ENCODE assay signal across 1 cellular context in the genomic region with DNA sequence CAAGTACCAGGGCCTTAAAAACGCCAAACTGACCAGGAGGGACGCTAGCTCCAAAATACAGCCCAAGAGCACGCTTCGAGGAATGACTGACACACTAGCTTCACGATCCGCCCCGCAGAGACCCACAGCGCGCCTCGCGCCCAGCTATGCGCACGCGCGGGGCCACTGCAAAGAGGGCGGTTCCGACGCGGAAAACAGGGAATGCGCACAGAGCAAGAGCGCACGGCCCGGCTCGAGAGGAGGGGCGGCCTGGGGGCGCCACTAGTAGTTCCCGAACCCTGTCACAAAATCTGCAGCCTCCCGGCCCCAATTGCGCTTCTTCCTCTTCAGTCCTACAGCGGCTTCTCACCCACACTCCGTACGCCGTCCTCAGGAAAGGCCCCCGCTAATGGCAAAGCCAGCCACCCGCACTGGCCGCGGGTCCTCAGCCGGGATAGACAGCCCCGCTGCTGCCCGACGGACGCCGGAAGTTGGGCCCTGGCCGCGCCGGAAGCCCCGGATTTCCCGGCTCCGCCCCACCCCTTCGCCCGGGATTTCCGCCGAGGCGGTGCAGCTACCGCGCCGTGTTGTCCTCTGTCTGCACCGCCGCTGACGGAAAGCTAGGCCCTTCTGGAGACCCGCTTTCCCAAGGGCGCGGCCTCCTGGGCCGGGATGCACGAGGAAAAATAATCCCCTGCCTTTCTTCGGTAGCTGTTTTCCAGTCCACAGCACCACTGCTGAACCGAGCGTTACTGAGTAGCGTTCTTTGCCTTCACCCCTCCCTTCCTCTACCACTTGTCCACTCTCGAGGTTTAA.
TF ChIP-seq lines count a peak whose summit lies in the region.

A gene with protein sequence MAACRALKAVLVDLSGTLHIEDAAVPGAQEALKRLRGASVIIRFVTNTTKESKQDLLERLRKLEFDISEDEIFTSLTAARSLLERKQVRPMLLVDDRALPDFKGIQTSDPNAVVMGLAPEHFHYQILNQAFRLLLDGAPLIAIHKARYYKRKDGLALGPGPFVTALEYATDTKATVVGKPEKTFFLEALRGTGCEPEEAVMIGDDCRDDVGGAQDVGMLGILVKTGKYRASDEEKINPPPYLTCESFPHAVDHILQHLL (minus strand): TSS at position 472 of the 795 bp plus-strand sequence. CDS start 14,061 bp downstream, outside the sequence.

TF ChIP-seq in K562, 482 proteins besides CTCF, POLR2A, EP300 and RAD21 (continued from another document):
- no peak for TF ChIP-seq ZMIZ1 (IDR thresholded peaks at IDR 0.05; ENCODE audit: low read depth in 2 of 2, low read length in 2 of 2)
- no peak for TF ChIP-seq SRSF9 (IDR thresholded peaks at IDR 0.05; ENCODE audit: borderline replicate concordance, low read depth, low read length)
- TF ChIP-seq PML (IDR thresholded peaks at IDR 0.05; ENCODE audit: low read length) = peak; percentile 46; the same call in 1 of the 2 replicates
- TF ChIP-seq PHTF2 (CRISPR knock-in tag; IDR thresholded peaks at IDR 0.05) = no peak
- no peak for TF ChIP-seq BRD4 (IDR thresholded peaks at IDR 0.05)
- no peak for TF ChIP-seq PHB (CRISPR knock-in tag; IDR thresholded peaks at IDR 0.05)
- no peak for TF ChIP-seq ZFP36 (IDR thresholded peaks at IDR 0.05; ENCODE audit: low read depth, low read length, partially characterized antibody)
- TF ChIP-seq POLR2G (IDR thresholded peaks at IDR 0.05; ENCODE audit: low read depth, low read length) = peak; percentile 91
- no peak for TF ChIP-seq USF1 (CRISPR knock-in tag; IDR thresholded peaks at IDR 0.05)
- TF ChIP-seq, protein P1, sequence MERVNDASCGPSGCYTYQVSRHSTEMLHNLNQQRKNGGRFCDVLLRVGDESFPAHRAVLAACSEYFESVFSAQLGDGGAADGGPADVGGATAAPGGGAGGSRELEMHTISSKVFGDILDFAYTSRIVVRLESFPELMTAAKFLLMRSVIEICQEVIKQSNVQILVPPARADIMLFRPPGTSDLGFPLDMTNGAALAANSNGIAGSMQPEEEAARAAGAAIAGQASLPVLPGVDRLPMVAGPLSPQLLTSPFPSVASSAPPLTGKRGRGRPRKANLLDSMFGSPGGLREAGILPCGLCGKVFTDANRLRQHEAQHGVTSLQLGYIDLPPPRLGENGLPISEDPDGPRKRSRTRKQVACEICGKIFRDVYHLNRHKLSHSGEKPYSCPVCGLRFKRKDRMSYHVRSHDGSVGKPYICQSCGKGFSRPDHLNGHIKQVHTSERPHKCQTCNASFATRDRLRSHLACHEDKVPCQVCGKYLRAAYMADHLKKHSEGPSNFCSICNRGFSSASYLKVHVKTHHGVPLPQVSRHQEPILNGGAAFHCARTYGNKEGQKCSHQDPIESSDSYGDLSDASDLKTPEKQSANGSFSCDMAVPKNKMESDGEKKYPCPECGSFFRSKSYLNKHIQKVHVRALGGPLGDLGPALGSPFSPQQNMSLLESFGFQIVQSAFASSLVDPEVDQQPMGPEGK (CRISPR knock-in tag; IDR thresholded peaks at IDR 0.05; ENCODE audit: borderline replicate concordance) = no peak
- no peak for TF ChIP-seq SIX5 (IDR thresholded peaks at IDR 0.05; ENCODE audit: borderline replicate concordance in 1 of 2, insufficient read depth in 1 of 2, low read depth in 1 of 2, low read length in 2 of 2)
- TF ChIP-seq PCBP1 (IDR thresholded peaks at IDR 0.05; ENCODE audit: low read depth, low read length, poor library complexity, severe bottlenecking) = peak; percentile 42
- TF ChIP-seq FOXA3 (CRISPR knock-in tag; conservative IDR thresholded peaks at IDR 0.05 in 1 of 2, IDR thresholded peaks at IDR 0.05 in 1 of 2) = peak in 1 of 2 experiments; percentile 37; a peak in 1 of 4 replicates
- no peak for TF ChIP-seq ZNF586 (CRISPR knock-in tag; conservative IDR thresholded peaks at IDR 0.05)
- no peak for TF ChIP-seq ZNF668 (CRISPR knock-in tag; IDR thresholded peaks at IDR 0.05)
- no peak for TF ChIP-seq ZSCAN29 (IDR thresholded peaks at IDR 0.05)
- peak; percentile 86 for TF ChIP-seq SUPT5H (IDR thresholded peaks at IDR 0.05)
- peak; percentile 23; the same call in 1 of the 2 replicates for TF ChIP-seq SIN3B (IDR thresholded peaks at IDR 0.05; ENCODE audit: low read depth)
- TF ChIP-seq NR2C1 (IDR thresholded peaks at IDR 0.05) = no peak
- no peak for TF ChIP-seq NR2C1 (tag; IDR thresholded peaks at IDR 0.05)
- no peak for TF ChIP-seq RBM17 (IDR thresholded peaks at IDR 0.05; ENCODE audit: borderline replicate concordance, low read depth, low read length)
- no peak for TF ChIP-seq MAFG (tag; conservative IDR thresholded peaks at IDR 0.05)
- no peak for TF ChIP-seq TRIM28 (IDR thresholded peaks at IDR 0.05)
- no peak for TF ChIP-seq CBX5 (IDR thresholded peaks at IDR 0.05; ENCODE audit: borderline replicate concordance, low read depth)
- TF ChIP-seq ZNF696 (CRISPR knock-in tag; conservative IDR thresholded peaks at IDR 0.05) = no peak
- peak; percentile 70 for TF ChIP-seq ETV1 (tag; conservative IDR thresholded peaks at IDR 0.05; ENCODE audit: low read depth)
- TF ChIP-seq, protein P2, sequence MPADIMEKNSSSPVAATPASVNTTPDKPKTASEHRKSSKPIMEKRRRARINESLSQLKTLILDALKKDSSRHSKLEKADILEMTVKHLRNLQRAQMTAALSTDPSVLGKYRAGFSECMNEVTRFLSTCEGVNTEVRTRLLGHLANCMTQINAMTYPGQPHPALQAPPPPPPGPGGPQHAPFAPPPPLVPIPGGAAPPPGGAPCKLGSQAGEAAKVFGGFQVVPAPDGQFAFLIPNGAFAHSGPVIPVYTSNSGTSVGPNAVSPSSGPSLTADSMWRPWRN (IDR thresholded peaks at IDR 0.05; ENCODE audit: low read depth) = no peak
- TF ChIP-seq DACH1 (IDR thresholded peaks at IDR 0.05; ENCODE audit: partially characterized antibody) = no peak
- TF ChIP-seq KLF10 (CRISPR knock-in tag; IDR thresholded peaks at IDR 0.05) = no peak
- no peak for TF ChIP-seq ZNF77 (CRISPR knock-in tag; IDR thresholded peaks at IDR 0.05)
- TF ChIP-seq TFAP4 (CRISPR knock-in tag; IDR thresholded peaks at IDR 0.05; ENCODE audit: borderline replicate concordance) = peak; percentile 20; the same call in 1 of the 2 replicates
- TF ChIP-seq L3MBTL2 (IDR thresholded peaks at IDR 0.05) = peak; percentile 20; the same call in 1 of the 2 replicates
- TF ChIP-seq ZNF584 (CRISPR knock-in tag; IDR thresholded peaks at IDR 0.05; ENCODE audit: low read depth) = no peak
- TF ChIP-seq FOSL1 (tag; conservative IDR thresholded peaks at IDR 0.05) = no peak
- peak; percentile 75 for TF ChIP-seq ZBTB2 (IDR thresholded peaks at IDR 0.05)
- TF ChIP-seq KDM4B (IDR thresholded peaks at IDR 0.05; ENCODE audit: borderline replicate concordance in 2 of 2, low read depth in 1 of 2) = 0 out of 4 replicates have a peak, but pooled peaks of 1 of the 2 experiments have one; percentile 44
